1 cellular context compared by ENCODE assay signal in the genomic region with DNA sequence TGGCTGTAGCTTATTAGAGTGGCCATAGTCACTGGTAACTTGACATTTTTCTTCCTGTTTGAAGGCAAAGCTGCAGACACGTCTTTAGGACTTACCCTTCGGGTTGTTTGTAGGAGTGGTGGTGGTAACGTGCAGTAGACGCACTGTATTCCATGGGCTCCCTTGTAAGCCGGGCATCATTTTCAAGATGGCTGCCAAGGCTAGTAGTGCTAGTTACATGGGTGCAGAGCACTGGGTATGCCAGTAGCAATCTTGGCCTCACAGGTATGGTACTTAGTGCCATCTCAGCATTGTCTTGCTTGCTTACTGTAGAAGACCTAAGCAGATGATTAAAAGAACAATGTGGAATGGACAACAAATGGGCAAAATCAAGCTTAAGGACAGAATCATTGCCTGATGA.
TF ChIP-seq lines count a peak whose summit lies in the region.

No MANE protein-coding gene starts in this region.

TF ChIP-seq in IMR-90, 13 proteins besides CTCF, POLR2A, EP300 and RAD21:
- TF ChIP-seq FOS (IDR thresholded peaks at IDR 0.05; ENCODE audit: low read depth, low read length) (no peak), CHD1 (IDR thresholded peaks at IDR 0.05; ENCODE audit: low read depth, low read length) (no peak), NFE2L2 (IDR thresholded peaks at IDR 0.05; ENCODE audit: low read depth, low read length) (no peak), BHLHE40 (IDR thresholded peaks at IDR 0.05; ENCODE audit: low read depth, low read length) (no peak), CEBPB (IDR thresholded peaks at IDR 0.05; ENCODE audit: low read depth, low read length) (no peak), MAZ (IDR thresholded peaks at IDR 0.05; ENCODE audit: borderline replicate concordance, low read depth, low read length) (no peak), RFX5 (IDR thresholded peaks at IDR 0.05; ENCODE audit: low read depth, low read length) (no peak), MAFK (IDR thresholded peaks at IDR 0.05; ENCODE audit: low read depth, low read length) (no peak), SMC3 (IDR thresholded peaks at IDR 0.05; ENCODE audit: low read depth, low read length) (no peak), RCOR1 (IDR thresholded peaks at IDR 0.05; ENCODE audit: insufficient replicate concordance, low read length) (no peak), ELK1 (IDR thresholded peaks at IDR 0.05; ENCODE audit: borderline replicate concordance, low read depth, low read length) (no peak), MXI1 (IDR thresholded peaks at IDR 0.05; ENCODE audit: borderline replicate concordance, low read depth, low read length) (no peak)
- TF ChIP-seq, protein P1, sequence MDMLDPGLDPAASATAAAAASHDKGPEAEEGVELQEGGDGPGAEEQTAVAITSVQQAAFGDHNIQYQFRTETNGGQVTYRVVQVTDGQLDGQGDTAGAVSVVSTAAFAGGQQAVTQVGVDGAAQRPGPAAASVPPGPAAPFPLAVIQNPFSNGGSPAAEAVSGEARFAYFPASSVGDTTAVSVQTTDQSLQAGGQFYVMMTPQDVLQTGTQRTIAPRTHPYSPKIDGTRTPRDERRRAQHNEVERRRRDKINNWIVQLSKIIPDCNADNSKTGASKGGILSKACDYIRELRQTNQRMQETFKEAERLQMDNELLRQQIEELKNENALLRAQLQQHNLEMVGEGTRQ (IDR thresholded peaks at IDR 0.05; ENCODE audit: low read depth, low read length), result no peak
